10 cellular contexts compared by ENCODE assay signal in genomic region chr20:51661609-51662178, GRCh38.
A peak's percentile ranks its signal among the peaks of the same experiment; 100 is the strongest.
DNase-seq lines count a peak whose midpoint lies in the region; ATAC-seq, FAIRE-seq and TF ChIP-seq lines count a peak whose summit lies in the region.
"Had no signal": no experiment of that assay in that cellular context is flagged by ENCODE, and none has a peak within 500 bp of the region (broad histone marks: within the 10 kb centered on the region; RNA-seq: fewer than 3 reads in every experiment).

No MANE protein-coding gene starts in this region.

- TF ChIP-seq EP300 in HepG2 (IDR thresholded peaks at IDR 0.05; ENCODE audit: low read depth in 2 of 2, low read length in 2 of 2) (peak; percentile 71 to 94), HepG2 (CRISPR knock-in tag; IDR thresholded peaks at IDR 0.05; ENCODE audit: borderline replicate concordance) (peak; percentile 89), ovary (IDR thresholded peaks at IDR 0.05) (no peak), upper lobe of left lung (IDR thresholded peaks at IDR 0.05) (no peak)

- ATAC-seq in HepG2 (peak; percentile 87), GM18502 (IDR thresholded peaks at IDR 0.05; ENCODE audit: poor library complexity, unreplicated experiment) (no peak), GM18519 (IDR thresholded peaks at IDR 0.05; ENCODE audit: low FRiP score, unreplicated experiment) (no peak), upper lobe of left lung (ENCODE audit: low FRiP score in 2 of 2) (no peak)
- ATAC-seq: Right ventricle myocardium inferior had no signal

- FAIRE-seq in HepG2 (lab: Jason Lieb, UNC) = peak; percentile 86

- peaks cover 12% of the 10 kb centered on the region for H3K27me3 Mint-ChIP-seq in activated T-cell treated with anti-CD3 and anti-CD28 coated beads, Interleukin-2, amount 50 U/mL, for 24 hours

- in situ Hi-C loops in HepG2 (cut with HindIII; ENCODE audit: extremely low pct_ligation_motif_present, low pct_unique_long_range_greater_than_20kb) = no loop called here

- TF ChIP-seq CTCF in HepG2 (CRISPR knock-in tag; IDR thresholded peaks at IDR 0.05) (no peak), ovary (IDR thresholded peaks at IDR 0.05) (no peak), upper lobe of left lung (IDR thresholded peaks at IDR 0.05) (no peak)

- no peak for TF ChIP-seq POLR2A in HepG2 (IDR thresholded peaks at IDR 0.05; ENCODE audit: insufficient read depth in 1 of 2, low read depth in 2 of 2, low read length in 2 of 2)
- no peak for TF ChIP-seq POLR2A in ovary (IDR thresholded peaks at IDR 0.05)
- TF ChIP-seq POLR2A in upper lobe of left lung (IDR thresholded peaks at IDR 0.05) = no peak

- DNase-seq in AG08396 (ENCODE audit: low spot score) = peak; percentile 42
- DNase-seq in HS-5 (ENCODE audit: low read depth) = peak; percentile 82
- peak; percentile 47 for DNase-seq in activated T-cell treated with anti-CD3 and anti-CD28 coated beads, Interleukin-2, amount 50 U/mL, for 24 hours
- DNase-seq in HepG2 (ENCODE audit: low spot score) = peak; percentile 95
- no peak for DNase-seq in ovary
- no peak for DNase-seq in upper lobe of left lung

- no peak overlapping the region for H3K4me3 Mint-ChIP-seq in activated T-cell treated with anti-CD3 and anti-CD28 coated beads, Interleukin-2, amount 50 U/mL, for 24 hours
- H3K4me3 Mint-ChIP-seq: memory B cell had no signal

- POLR2A ChIA-PET in HepG2 (lab: Yijun Ruan, JAX) = interaction anchor here (0.6 to 1.2 kb wide), 3 partner anchors 14 to 420 kb away, joined by 3 read pairs; no protein-coding TSS in a partner anchor

- H3K9me3 ChIP-seq in HepG2 (ENCODE audit: low read length) (no peaks in the 10 kb centered on the region), ovary (no peaks in the 10 kb centered on the region), upper lobe of left lung (no peaks in the 10 kb centered on the region)

- no peaks in the 10 kb centered on the region for H3K36me3 Mint-ChIP-seq in activated T-cell treated with anti-CD3 and anti-CD28 coated beads, Interleukin-2, amount 50 U/mL, for 24 hours (ENCODE audit: low read depth)
- H3K36me3 Mint-ChIP-seq: memory B cell had no signal

- H3K27me3 ChIP-seq in HepG2 (ENCODE audit: control insufficient read depth in 1 of 2, insufficient read depth in 2 of 2, low read length in 2 of 2) = no peaks in the 10 kb centered on the region
- H3K27me3 ChIP-seq in ovary = no peaks in the 10 kb centered on the region
- no peaks in the 10 kb centered on the region for H3K27me3 ChIP-seq in upper lobe of left lung

- H3K27ac ChIP-seq in HepG2 (ENCODE audit: extremely low read length, insufficient read depth, low read length) = peak overlapping the region; percentile 16
- H3K27ac ChIP-seq in ovary = no peak overlapping the region
- no peak overlapping the region for H3K27ac ChIP-seq in upper lobe of left lung

- BruUV-seq in HepG2 (replicated peaks; lab: Mats Ljungman, UMichigan) = no TSS peak

- H3K4me2 ChIP-seq in HepG2 (ENCODE audit: low read depth, low read length) = no peak overlapping the region

- H3K9me3 Mint-ChIP-seq in activated T-cell treated with anti-CD3 and anti-CD28 coated beads, Interleukin-2, amount 50 U/mL, for 24 hours = no peaks in the 10 kb centered on the region
- H3K9me3 Mint-ChIP-seq: memory B cell had no signal

- no peaks in the 10 kb centered on the region for H4K20me1 ChIP-seq in HepG2 (ENCODE audit: insufficient read depth, low read length)

- peaks cover 25% of the 10 kb centered on the region for H3K4me1 Mint-ChIP-seq in activated T-cell treated with anti-CD3 and anti-CD28 coated beads, Interleukin-2, amount 50 U/mL, for 24 hours (ENCODE audit: low read depth)

- H3K9ac ChIP-seq in HepG2 (ENCODE audit: insufficient read depth, low read depth, low read length) = no peak overlapping the region

- peaks cover 43% of the 10 kb centered on the region for H3K4me1 ChIP-seq in HepG2 (ENCODE audit: insufficient read depth, low read length)
- H3K4me1 ChIP-seq in ovary (ENCODE audit: insufficient read depth) = no peaks in the 10 kb centered on the region
- peaks cover 0 to 6% (median 0%) of the 10 kb centered on the region in 4 donors for H3K4me1 ChIP-seq in upper lobe of left lung

- no peak overlapping the region for H2AFZ ChIP-seq in HepG2 (ENCODE audit: low read length)

- CTCF ChIA-PET in HepG2 (lab: Yijun Ruan, JAX; ENCODE audit: low intra/inter-chr PET ratio, low total read pairs) = no interaction called here

- H3K36me3 ChIP-seq in HepG2 (replicated peaks in 1 of 2; ENCODE audit: control insufficient read depth in 1 of 2, insufficient read depth in 2 of 2, low read length in 2 of 2) (peaks cover 2 to 4% of the 10 kb centered on the region in 2 experiments; a peak in 3 of 5 replicates), ovary (no peaks in the 10 kb centered on the region), upper lobe of left lung (peaks cover 0 to 4% (median 0%) of the 10 kb centered on the region in 4 donors)

- no peaks in the 10 kb centered on the region for H3K79me2 ChIP-seq in HepG2 (ENCODE audit: insufficient read depth, low read length)

- no peak for TF ChIP-seq RAD21 in HepG2 (CRISPR knock-in tag; IDR thresholded peaks at IDR 0.05)

- H3K4me3 ChIP-seq in HepG2 (replicated peaks in 1 of 3; ENCODE audit: insufficient read depth in 1 of 3, low read depth in 2 of 3, low read length in 3 of 3) (no peak overlapping the region), ovary (no peak overlapping the region), upper lobe of left lung (no peak overlapping the region)

- 66% methylated on average over 3 of the region's 3 CpGs for WGBS in HepG2 (ENCODE audit: low lambda C conversion rate)
- WGBS in ovary, 3 donors = 96 to 97% (median 96%) methylated on average over 3 of the region's 3 CpGs
- 85 to 97% methylated on average over 3 of the region's 3 CpGs for WGBS in upper lobe of left lung, 2 donors

- intact Hi-C loops in HepG2 (cut with micrococcal nuclease; ENCODE audit: unreplicated experiment) (no loop called here), ovary (cut with DNase I) (no loop called here)

- no peak overlapping the region for H3K27ac Mint-ChIP-seq in activated T-cell treated with anti-CD3 and anti-CD28 coated beads, Interleukin-2, amount 50 U/mL, for 24 hours
- H3K27ac Mint-ChIP-seq: memory B cell had no signal

TF ChIP-seq in HepG2, 621 proteins besides CTCF, POLR2A, EP300 and RAD21 (continues in another document):
- peak; percentile 65; the same call in 1 of the 2 replicates for TF ChIP-seq ZNF770 (CRISPR knock-in tag; IDR thresholded peaks at IDR 0.05)
- no peak for TF ChIP-seq ZNF556 (CRISPR knock-in tag; IDR thresholded peaks at IDR 0.05; ENCODE audit: borderline replicate concordance)
- TF ChIP-seq GATAD2A (CRISPR knock-in tag; IDR thresholded peaks at IDR 0.05) = peak; percentile 69
- peak; percentile 68; the same call in 1 of the 2 replicates for TF ChIP-seq NFKBIZ (CRISPR knock-in tag; IDR thresholded peaks at IDR 0.05)
- no peak for TF ChIP-seq MAFG (CRISPR knock-in tag; IDR thresholded peaks at IDR 0.05)
- TF ChIP-seq ZNF280B (CRISPR knock-in tag; IDR thresholded peaks at IDR 0.05; ENCODE audit: borderline replicate concordance) = no peak
- TF ChIP-seq PHF8 (CRISPR knock-in tag; IDR thresholded peaks at IDR 0.05) = no peak
- no peak for TF ChIP-seq E2F2 (CRISPR knock-in tag; IDR thresholded peaks at IDR 0.05; ENCODE audit: borderline replicate concordance)
- TF ChIP-seq CHCHD3 (CRISPR knock-in tag; IDR thresholded peaks at IDR 0.05) = no peak
- TF ChIP-seq ZNF724P (CRISPR knock-in tag; IDR thresholded peaks at IDR 0.05; ENCODE audit: borderline replicate concordance) = no peak
- TF ChIP-seq ZNF260 (CRISPR knock-in tag; IDR thresholded peaks at IDR 0.05; ENCODE audit: borderline replicate concordance, low read depth) = no peak
- no peak for TF ChIP-seq ZFP37 (CRISPR knock-in tag; IDR thresholded peaks at IDR 0.05; ENCODE audit: borderline replicate concordance)
- no peak for TF ChIP-seq ZNF891 (CRISPR knock-in tag; IDR thresholded peaks at IDR 0.05)
- TF ChIP-seq SMYD3 (CRISPR knock-in tag; IDR thresholded peaks at IDR 0.05) = no peak

Comparison
In these comparisons a context has a peak if more than half of its experiments do, and no peak if none do; other contexts are left out.
1. DNase-seq: peak in AG08396 (single experiment), HS-5 (single experiment), activated T-cell treated with anti-CD3 and anti-CD28 coated beads, Interleukin-2, amount 50 U/mL, for 24 hours (single experiment) and HepG2 (single experiment); none in ovary (0 of 5) and upper lobe of left lung (0 of 2).